In the genomic region with DNA sequence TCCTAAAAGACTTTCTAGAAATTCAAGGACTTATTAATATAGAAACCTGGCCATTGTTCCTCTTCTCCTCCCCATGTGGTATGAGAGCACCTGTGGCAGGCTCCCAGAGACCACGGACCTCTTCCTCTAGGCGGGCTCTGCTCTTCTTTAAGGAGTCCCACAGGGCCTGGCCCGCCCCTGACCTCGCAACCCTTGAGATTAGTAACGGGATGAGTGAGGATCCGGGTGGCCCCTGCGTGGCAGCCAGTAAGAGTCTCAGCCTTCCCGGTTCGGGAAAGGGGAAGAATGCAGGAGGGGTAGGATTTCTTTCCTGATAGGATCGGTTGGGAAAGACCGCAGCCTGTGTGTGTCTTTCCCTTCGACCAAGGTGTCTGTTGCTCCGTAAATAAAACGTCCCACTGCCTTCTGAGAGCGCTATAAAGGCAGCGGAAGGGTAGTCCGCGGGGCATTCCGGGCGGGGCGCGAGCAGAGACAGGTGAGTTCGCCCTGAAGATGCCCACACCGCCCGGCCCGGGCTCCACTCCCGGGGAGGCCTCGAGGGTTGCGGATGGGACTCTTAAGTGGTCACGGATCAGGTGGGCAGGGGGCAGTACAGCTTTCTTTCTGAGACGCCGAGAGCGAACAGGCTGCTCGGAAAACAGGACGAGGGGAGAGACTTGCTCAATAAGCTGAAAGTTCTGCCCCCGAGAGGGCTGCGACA, we compare ENCODE assay signal across 8 cellular contexts. TPM values are rescaled to one million over a fixed set of nuclear protein-coding genes. Genes with fewer than 3 reads are reported as not detected.
DNase-seq lines count a peak whose midpoint lies in the region; ATAC-seq and TF ChIP-seq lines count a peak whose summit lies in the region.

Gene SLC26A4 (plus strand): TSS at position 448 of the 700 bp plus-strand sequence. CDS start 814 bp downstream, outside the sequence.

- H3K4me3 ChIP-seq in fibroblast of villous mesenchyme (ENCODE audit: low read depth, low read length), result peak within 1 kb of the TSS; percentile 49

- H3K27me3 Mint-ChIP-seq in progenitor cell of endocrine pancreas, result peaks cover 70% of the 10 kb centered on the region

- H3K27ac Mint-ChIP-seq in progenitor cell of endocrine pancreas, result no peak within 1 kb of the TSS

- no peaks in the 10 kb centered on the region for H3K36me3 Mint-ChIP-seq in progenitor cell of endocrine pancreas (ENCODE audit: insufficient read depth)

- H3K4me1 Mint-ChIP-seq in progenitor cell of endocrine pancreas (ENCODE audit: low read depth), result peaks cover 8% of the 10 kb centered on the region

- no peaks in the 10 kb centered on the region for H3K9me3 Mint-ChIP-seq in progenitor cell of endocrine pancreas (ENCODE audit: low read depth)

- H3K4me3 Mint-ChIP-seq in progenitor cell of endocrine pancreas (ENCODE audit: low read depth), result peak within 1 kb of the TSS; percentile 76

- peak; percentile 22 for DNase-seq in GM10266 (ENCODE audit: extremely low spot score)
- DNase-seq in activated CD8-positive, alpha-beta memory T cell treated with anti-CD3 and anti-CD28 coated beads for 48 hours (ENCODE audit: low read depth in 2 of 3, low spot score in 2 of 3), result peak; percentile 18 to 41 (median 23)
- no peak for DNase-seq in fibroblast of villous mesenchyme (ENCODE audit: low read depth)
- DNase-seq in progenitor cell of endocrine pancreas (ENCODE audit: low spot score, unreplicated experiment), result no peak
- DNase-seq in DMS79 treated with DMSO at 0.1 percent for 48 hours (lab: John Stamatoyannopoulos, UW), result no peak
- DNase-seq in KG1 (lab: John Stamatoyannopoulos, UW), result no peak
- no peak for DNase-seq in HCEC 1CT

- ATAC-seq in HG02981 (IDR thresholded peaks at IDR 0.05; ENCODE audit: unreplicated experiment), result peak; percentile 9

- no peak for TF ChIP-seq CTCF in GM10266 (IDR thresholded peaks at IDR 0.05; ENCODE audit: control insufficient read depth, insufficient read depth, low read depth, missing control alignments)
- TF ChIP-seq CTCF in fibroblast of villous mesenchyme (IDR thresholded peaks at IDR 0.05; ENCODE audit: insufficient read depth, low read depth, low read length), result no peak
- no peak for TF ChIP-seq CTCF in progenitor cell of endocrine pancreas (IDR thresholded peaks at IDR 0.05; ENCODE audit: unreplicated experiment)

RNA-seq across cellular contexts. Expression of gene SLC26A4, which starts in this region (rescaled TPM):
- total RNA-seq in fibroblast of villous mesenchyme (under 0.01 and 0.32 TPM in 2 replicates), progenitor cell of endocrine pancreas (0.42 and 0.43 TPM in 2 replicates)

Comparison
In these comparisons a context has a peak if more than half of its experiments do, and no peak if none do; other contexts are left out.
1. DNase-seq: peak in GM10266 (single experiment) and activated CD8-positive, alpha-beta memory T cell treated with anti-CD3 and anti-CD28 coated beads for 48 hours (3 of 3); none in fibroblast of villous mesenchyme (single experiment), progenitor cell of endocrine pancreas (single experiment), DMS79 treated with DMSO at 0.1 percent for 48 hours (single experiment), KG1 (single experiment) and HCEC 1CT (single experiment).